19 cellular contexts compared by ENCODE assay signal in genomic region chr7:135247746-135248471, GRCh38. TPM values are rescaled to one million over a fixed set of nuclear protein-coding genes. Genes with fewer than 3 reads are reported as not detected.
A peak's percentile ranks its signal among the peaks of the same experiment; 100 is the strongest.
DNase-seq lines count a peak whose midpoint lies in the region; ATAC-seq and TF ChIP-seq lines count a peak whose summit lies in the region.
"Had no signal": no experiment of that assay in that cellular context is flagged by ENCODE, and none has a peak within 500 bp of the region (broad histone marks: within the 10 kb centered on the region; RNA-seq: fewer than 3 reads in every experiment).

No MANE protein-coding gene starts in this region.

- no peaks in the 10 kb centered on the region for H3K36me3 ChIP-seq in hepatocyte (replicated peaks; ENCODE audit: insufficient read depth, low read depth)
- H3K36me3 ChIP-seq in trophoblast cell (ENCODE audit: control insufficient read depth in 1 of 2, insufficient read depth in 2 of 2, low read length in 2 of 2) = no peaks in the 10 kb centered on the region
- no peaks in the 10 kb centered on the region for H3K36me3 ChIP-seq in tibial nerve

- H3K4me1 Mint-ChIP-seq in natural killer cell (no peaks in the 10 kb centered on the region), immature natural killer cell (no peaks in the 10 kb centered on the region)
- no peaks in the 10 kb centered on the region for H3K4me1 Mint-ChIP-seq in natural killer cell treated with Interleukin-12 subunit alpha and Interleukin-12 subunit beta and Interleukin-15 and Interleukin-18, amount 100 ng/mL, for 72 hours (ENCODE audit: low read depth in 2 of 2)

- H3K4me3 ChIP-seq in hepatocyte (no peak overlapping the region), trophoblast cell (ENCODE audit: low read depth, low read length) (no peak overlapping the region), tibial nerve (no peak overlapping the region)
- H3K4me3 ChIP-seq: A549 had no signal

- no peak overlapping the region for H2BK120ac ChIP-seq in trophoblast cell (ENCODE audit: insufficient read depth, low read length, poor library complexity)

- no peak for TF ChIP-seq POLR2A in tibial nerve (IDR thresholded peaks at IDR 0.05)

- H3K9me3 Mint-ChIP-seq in natural killer cell (no peaks in the 10 kb centered on the region), immature natural killer cell (no peaks in the 10 kb centered on the region)
- no peaks in the 10 kb centered on the region for H3K9me3 Mint-ChIP-seq in natural killer cell treated with Interleukin-12 subunit alpha and Interleukin-12 subunit beta and Interleukin-15 and Interleukin-18, amount 100 ng/mL, for 72 hours
- H3K9me3 Mint-ChIP-seq: IgD-negative memory B cell had no signal

- H3K27ac Mint-ChIP-seq in natural killer cell = no peak overlapping the region
- H3K27ac Mint-ChIP-seq in natural killer cell treated with Interleukin-12 subunit alpha and Interleukin-12 subunit beta and Interleukin-15 and Interleukin-18, amount 100 ng/mL, for 72 hours = no peak overlapping the region
- no peak overlapping the region for H3K27ac Mint-ChIP-seq in immature natural killer cell
- H3K27ac Mint-ChIP-seq: IgD-negative memory B cell had no signal

- H3K27me3 ChIP-seq in hepatocyte = peaks cover 3% of the 10 kb centered on the region
- H3K27me3 ChIP-seq in trophoblast cell (ENCODE audit: insufficient read depth, low read length) = no peaks in the 10 kb centered on the region
- H3K27me3 ChIP-seq in tibial nerve = no peaks in the 10 kb centered on the region

- 94% methylated on average over 22 of the region's 22 CpGs for WGBS in hepatocyte (ENCODE audit: low lambda C conversion rate, missing lambda C conversion rate)
- WGBS in trophoblast cell (ENCODE audit: extremely low coverage, insufficient coverage, insufficient read length) = no CpG with 5 or more reads among the region's 22 CpGs
- WGBS in tibial nerve, 2 donors = 93% methylated on average over 22 of the region's 22 CpGs

- intact Hi-C loops in natural killer cell (cut with micrococcal nuclease) = no loop called here

- H3K4me3 Mint-ChIP-seq in natural killer cell (no peak overlapping the region), immature natural killer cell (no peak overlapping the region)
- no peak overlapping the region for H3K4me3 Mint-ChIP-seq in natural killer cell treated with Interleukin-12 subunit alpha and Interleukin-12 subunit beta and Interleukin-15 and Interleukin-18, amount 100 ng/mL, for 72 hours
- H3K4me3 Mint-ChIP-seq: CD14-positive monocyte, IgD-negative memory B cell had no signal

- no peak overlapping the region for H2BK5ac ChIP-seq in trophoblast cell (ENCODE audit: low read depth, low read length, poor library complexity)

- H3K4me1 ChIP-seq in hepatocyte (ENCODE audit: insufficient read depth) (no peaks in the 10 kb centered on the region), trophoblast cell (ENCODE audit: control insufficient read depth in 1 of 2, insufficient read depth in 2 of 2, low read length in 2 of 2) (peaks cover 4 to 12% of the 10 kb centered on the region in 2 experiments), tibial nerve (peaks cover 0 to under 1% (median 0%) of the 10 kb centered on the region in 4 donors)
- H3K4me1 ChIP-seq: A549 had no signal

- peaks cover 2% of the 10 kb centered on the region for H3K79me1 ChIP-seq in trophoblast cell (ENCODE audit: low read length)

- H3K27ac ChIP-seq in hepatocyte (peak overlapping the region; percentile 69), trophoblast cell (ENCODE audit: low read depth, low read length) (no peak overlapping the region), tibial nerve (no peak overlapping the region)
- H3K27ac ChIP-seq: A549 had no signal

- H3K79me2 ChIP-seq in hepatocyte = no peaks in the 10 kb centered on the region
- no peaks in the 10 kb centered on the region for H3K79me2 ChIP-seq in trophoblast cell (ENCODE audit: control insufficient read depth, insufficient read depth, low read length, poor library complexity)

- no peak overlapping the region for H4K91ac ChIP-seq in trophoblast cell (ENCODE audit: low read depth, low read length)

- no peak overlapping the region for H2AK5ac ChIP-seq in trophoblast cell (ENCODE audit: low read length)

- H3K23ac ChIP-seq in trophoblast cell (ENCODE audit: low read length) = no peak overlapping the region

- H3K18ac ChIP-seq in trophoblast cell (ENCODE audit: low read length) = no peak overlapping the region

- no peak overlapping the region for H4K12ac ChIP-seq in trophoblast cell (ENCODE audit: low read depth, low read length)

- H3K4me2 ChIP-seq in hepatocyte (no peak overlapping the region), trophoblast cell (ENCODE audit: low read length) (no peak overlapping the region)
- H3K4me2 ChIP-seq: A549 had no signal

- no peak for ATAC-seq in natural killer cell
- no peak for ATAC-seq in natural killer cell treated with Interleukin-12 subunit alpha and Interleukin-12 subunit beta and Interleukin-15 and Interleukin-18, amount 100 ng/mL, for 72 hours
- no peak for ATAC-seq in GM19397 (IDR thresholded peaks at IDR 0.05; ENCODE audit: unreplicated experiment)

- no peak overlapping the region for H3K14ac ChIP-seq in trophoblast cell (ENCODE audit: low read length)

- H3K9me3 ChIP-seq in hepatocyte (ENCODE audit: low read depth) = no peaks in the 10 kb centered on the region
- H3K9me3 ChIP-seq in trophoblast cell (ENCODE audit: insufficient read depth, low read depth, low read length) = peaks cover 2% of the 10 kb centered on the region
- H3K9me3 ChIP-seq in tibial nerve = no peaks in the 10 kb centered on the region
- H3K9me3 ChIP-seq: A549 had no signal

- no peak overlapping the region for H4K8ac ChIP-seq in trophoblast cell (ENCODE audit: low read depth, low read length)

- no peak overlapping the region for H2BK12ac ChIP-seq in trophoblast cell (ENCODE audit: low read length)

- H2AFZ ChIP-seq in hepatocyte (no peak overlapping the region), trophoblast cell (ENCODE audit: insufficient read depth, low read length, poor library complexity) (no peak overlapping the region)

- TF ChIP-seq CTCF in natural killer cell (IDR thresholded peaks at IDR 0.05) (no peak), hepatocyte (IDR thresholded peaks at IDR 0.05; ENCODE audit: poor library complexity) (no peak), tibial nerve (IDR thresholded peaks at IDR 0.05) (no peak)

- no peak for TF ChIP-seq EP300 in tibial nerve (IDR thresholded peaks at IDR 0.05)

- H3K9me2 ChIP-seq in hepatocyte (replicated peaks; ENCODE audit: insufficient read depth) = no peaks in the 10 kb centered on the region

- H3K27me3 Mint-ChIP-seq in natural killer cell (ENCODE audit: low read depth in 2 of 2) = peaks cover 2 to 13% of the 10 kb centered on the region in 2 donors
- peaks cover 0 to 13% of the 10 kb centered on the region in 2 donors for H3K27me3 Mint-ChIP-seq in natural killer cell treated with Interleukin-12 subunit alpha and Interleukin-12 subunit beta and Interleukin-15 and Interleukin-18, amount 100 ng/mL, for 72 hours
- H3K27me3 Mint-ChIP-seq in immature natural killer cell (ENCODE audit: low read depth in 3 of 3) = peaks cover 0 to 2% (median 1%) of the 10 kb centered on the region in 3 donors
- H3K27me3 Mint-ChIP-seq: IgD-negative memory B cell had no signal

- peak; percentile 12 for DNase-seq in natural killer cell
- DNase-seq in natural killer cell treated with Interleukin-12 subunit alpha and Interleukin-12 subunit beta and Interleukin-15 and Interleukin-18, amount 100 ng/mL, for 72 hours (ENCODE audit: low spot score) = no peak
- peak; percentile 28 for DNase-seq in hepatocyte (ENCODE audit: low spot score)
- DNase-seq in trophoblast cell = peak; percentile 94 to 97
- no peak for DNase-seq in immature natural killer cell
- DNase-seq in foreskin melanocyte = no peak
- no peak for DNase-seq in tibial nerve (ENCODE audit: low spot score in 2 of 2)
- DNase-seq: COR-L47, HCEC 1CT, NCI-H1105 treated with DMSO at 0.1 percent for 48 hours, NCI-H187 treated with DMSO at 0.1 percent for 48 hours, NCI-H69, SHP77 had no signal

- H3K36me3 Mint-ChIP-seq in natural killer cell = no peaks in the 10 kb centered on the region
- H3K36me3 Mint-ChIP-seq in natural killer cell treated with Interleukin-12 subunit alpha and Interleukin-12 subunit beta and Interleukin-15 and Interleukin-18, amount 100 ng/mL, for 72 hours = no peaks in the 10 kb centered on the region
- no peaks in the 10 kb centered on the region for H3K36me3 Mint-ChIP-seq in immature natural killer cell
- H3K36me3 Mint-ChIP-seq: CD14-positive monocyte had no signal

- no peak overlapping the region for H3K4ac ChIP-seq in trophoblast cell (ENCODE audit: low read depth, low read length)

- no peaks in the 10 kb centered on the region for H4K20me1 ChIP-seq in hepatocyte (ENCODE audit: insufficient read depth, poor library complexity, severe bottlenecking)

- no peak overlapping the region for H3K9ac ChIP-seq in trophoblast cell (ENCODE audit: low read length)

RNA-seq across cellular contexts. Expression of gene STRA8, which starts 14.3 kb away (rescaled TPM):
- not detected for total RNA-seq in natural killer cell
- not detected for total RNA-seq in natural killer cell treated with Interleukin-12 subunit alpha and Interleukin-12 subunit beta and Interleukin-15 and Interleukin-18, amount 100 ng/mL, for 72 hours
- not detected in 2 replicates for total RNA-seq in hepatocyte
- polyA plus RNA-seq in hepatocyte = not detected in 2 replicates
- not detected in 2 replicates for polyA plus RNA-seq in trophoblast cell (2013)
- polyA plus RNA-seq in immature natural killer cell = not detected
- total RNA-seq in tibial nerve = not detected
- total RNA-seq: HT1080, LHCN-M2 had no signal
- polyA plus RNA-seq: A549, CD14-positive monocyte, IgD-negative memory B cell had no signal

RNA-seq across cellular contexts. Expression of gene WDR91, which starts 36.6 kb away (rescaled TPM):
- 10 to 100 TPM; 28.7 to 42.0 (median 39.2) TPM for total RNA-seq in natural killer cell
- 10 to 100 TPM; 11.9 to 22.8 TPM for total RNA-seq in natural killer cell treated with Interleukin-12 subunit alpha and Interleukin-12 subunit beta and Interleukin-15 and Interleukin-18, amount 100 ng/mL, for 72 hours
- total RNA-seq in hepatocyte = 7.3 and 8.0 TPM in 2 replicates
- polyA plus RNA-seq in hepatocyte = 8.2 and 8.5 TPM in 2 replicates
- polyA plus RNA-seq in trophoblast cell (2013) = 11.4 and 11.5 TPM in 2 replicates
- polyA plus RNA-seq in immature natural killer cell = 1 to 10 TPM; 2.1 to 5.8 (median 3.2) TPM
- 10 to 100 TPM; 20.7 to 82.2 (median 32.6) TPM for total RNA-seq in tibial nerve

Comparison
In these comparisons a context has a peak if more than half of its experiments do, and no peak if none do; other contexts are left out.
1. DNase-seq: peak in natural killer cell (single experiment), hepatocyte (single experiment) and trophoblast cell (2 of 2); none in natural killer cell treated with Interleukin-12 subunit alpha and Interleukin-12 subunit beta and Interleukin-15 and Interleukin-18, amount 100 ng/mL, for 72 hours (single experiment), immature natural killer cell (0 of 3), foreskin melanocyte (single experiment) and tibial nerve (0 of 2).